8 cellular contexts compared by ENCODE assay signal in genomic region chr11:3164138-3164539, GRCh38. TPM values are rescaled to one million over a fixed set of nuclear protein-coding genes. Genes with fewer than 3 reads are reported as not detected.
DNase-seq lines count a peak whose midpoint lies in the region; ATAC-seq and TF ChIP-seq lines count a peak whose summit lies in the region.

No MANE protein-coding gene starts in this region.

- ATAC-seq in HG03045 (IDR thresholded peaks at IDR 0.05; ENCODE audit: unreplicated experiment) (no peak), GM18909 (IDR thresholded peaks at IDR 0.05; ENCODE audit: poor library complexity, unreplicated experiment) (no peak)

- H3K27ac ChIP-seq in HUES6 (ENCODE audit: low read depth, low read length) (no peak overlapping the region), iPS DF 6.9 (ENCODE audit: low read length) (no peak overlapping the region), spleen (peak overlapping the region in 7 of 8 donors; percentile 63 to 87 (median 80))

- peak overlapping the region; percentile 21 for H3K9ac ChIP-seq in HUES6 (ENCODE audit: low read length)

- no peaks in the 10 kb centered on the region for H3K9me3 ChIP-seq in HUES6 (ENCODE audit: control insufficient read depth, insufficient read depth, low read depth, low read length)
- H3K9me3 ChIP-seq in iPS DF 6.9 (ENCODE audit: control insufficient read depth, insufficient read depth, low read length), result no peaks in the 10 kb centered on the region
- no peaks in the 10 kb centered on the region for H3K9me3 ChIP-seq in spleen

- H3K9me3 Mint-ChIP-seq in activated naive CD8-positive, alpha-beta T cell (ENCODE audit: low read depth), result no peaks in the 10 kb centered on the region

- TF ChIP-seq CTCF in spleen (IDR thresholded peaks at IDR 0.05 in 8 of 11, conservative IDR thresholded peaks at IDR 0.05 in 3 of 11), result no peak

- H3K36me3 Mint-ChIP-seq in activated naive CD8-positive, alpha-beta T cell, result no peaks in the 10 kb centered on the region

- H3K27me3 Mint-ChIP-seq in activated naive CD8-positive, alpha-beta T cell, result no peaks in the 10 kb centered on the region

- TF ChIP-seq POLR2A in spleen (IDR thresholded peaks at IDR 0.05), result no peak

- H3K27me3 ChIP-seq in HUES6 (ENCODE audit: control insufficient read depth, insufficient read depth, low read length) (peaks cover 52% of the 10 kb centered on the region), iPS DF 6.9 (ENCODE audit: control insufficient read depth, insufficient read depth, low read length) (peaks cover 7% of the 10 kb centered on the region; the same call in 1 of the 2 replicates), spleen (replicated peaks in 1 of 7) (peaks cover 0 to 60% (median 6%) of the 10 kb centered on the region in 7 donors)

- H3K36me3 ChIP-seq in HUES6 (ENCODE audit: control insufficient read depth, insufficient read depth, low read length) (no peaks in the 10 kb centered on the region), iPS DF 6.9 (ENCODE audit: control insufficient read depth, insufficient read depth, low read length) (no peaks in the 10 kb centered on the region), spleen (no peaks in the 10 kb centered on the region)

- no CpG with 5 or more reads among the region's 13 CpGs for WGBS in iPS DF 6.9 (ENCODE audit: insufficient coverage, insufficient read length)
- WGBS in spleen, 5 donors, result 1 to 11% (median 7%) methylated on average over 8 to 13 of the region's 13 CpGs

- intact Hi-C loops in spleen (cut with DNase I; ENCODE audit: low total_unique reads), result no loop called here

- peaks cover 40% of the 10 kb centered on the region for H3K4me1 Mint-ChIP-seq in activated naive CD8-positive, alpha-beta T cell (ENCODE audit: low read depth)

- peak overlapping the region; percentile 85 for H3K4me3 Mint-ChIP-seq in activated naive CD8-positive, alpha-beta T cell

- H3K27ac Mint-ChIP-seq in activated naive CD8-positive, alpha-beta T cell, result peak overlapping the region; percentile 22

- DNase-seq in iPS DF 6.9 (ENCODE audit: low read depth, low spot score), result no peak
- peak; percentile 74 for DNase-seq in spleen
- no peak for DNase-seq in NCI-H2029 treated with DMSO at 0.1 percent for 48 hours (lab: John Stamatoyannopoulos, UW)
- DNase-seq in DMS153 (lab: John Stamatoyannopoulos, UW), result no peak

- H3K4me1 ChIP-seq in HUES6 (ENCODE audit: control insufficient read depth, insufficient read depth, low read length) (peaks cover 59% of the 10 kb centered on the region), iPS DF 6.9 (ENCODE audit: control insufficient read depth, insufficient read depth, low read length) (peaks cover 17% of the 10 kb centered on the region), spleen (peaks cover 2 to 89% (median 56%) of the 10 kb centered on the region in 6 donors)

- peak overlapping the region; percentile 72 for H3K4me3 ChIP-seq in HUES6 (ENCODE audit: low read depth, low read length)
- peak overlapping the region; percentile 72; the same call in 1 of the 2 replicates for H3K4me3 ChIP-seq in iPS DF 6.9 (ENCODE audit: low read length)
- H3K4me3 ChIP-seq in spleen, result peak overlapping the region; percentile 44 to 85 (median 62)

RNA-seq across cellular contexts. Expression of gene OSBPL5, which starts 1.0 kb away (rescaled TPM):
- 10 to 100 TPM; 37.2 to 91.2 (median 73.3) TPM for total RNA-seq in spleen
- 10 to 100 TPM in 2 of 3 donors, 1 to 10 TPM in 1; 5.1 to 21.6 (median 10.7) TPM for polyA plus RNA-seq in spleen

RNA-seq across cellular contexts. Expression of gene MRGPRG, which starts 54.5 kb away (rescaled TPM):
- not detected for total RNA-seq in spleen
- not detected for polyA plus RNA-seq in spleen

Comparison
In these comparisons a context has a peak if more than half of its experiments do, and no peak if none do; other contexts are left out.
1. H3K27ac ChIP-seq: peak in spleen (7 of 8); none in HUES6 (single experiment) and iPS DF 6.9 (single experiment).
2. Peak in every context shown above with its lines, with median percentiles within 50 percentile points of each other: H3K4me3 ChIP-seq.